In the genomic region with DNA sequence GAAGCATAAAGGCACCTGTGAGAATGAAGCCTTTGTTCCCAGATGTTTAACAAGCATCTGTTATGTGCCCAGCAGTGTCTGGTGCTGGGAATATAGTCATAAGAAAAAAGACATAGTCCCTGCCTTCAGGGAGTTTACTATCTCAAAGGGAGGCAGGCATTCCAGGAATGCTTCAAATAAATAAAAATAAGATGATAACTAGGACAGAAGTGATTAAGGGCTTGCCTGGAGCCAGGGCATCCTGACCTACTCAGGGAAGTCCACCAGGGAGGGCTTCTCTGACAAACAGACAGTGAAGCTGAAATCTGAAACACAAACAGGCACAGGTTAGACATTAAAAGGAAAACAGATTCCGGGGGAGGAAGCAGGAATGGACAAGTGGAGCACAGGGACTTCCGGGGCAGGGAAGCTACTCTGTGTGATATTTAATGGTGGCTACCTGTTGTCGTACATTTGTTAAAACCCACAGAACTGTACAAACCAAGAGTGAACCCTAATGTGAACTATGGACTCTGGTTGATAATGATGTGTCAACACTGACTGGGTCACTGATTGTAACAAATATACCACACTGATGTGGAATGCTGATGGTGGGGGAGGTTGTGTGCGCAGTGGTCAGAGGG, we compare ENCODE assay signal across 12 cellular contexts. TPM values are rescaled to one million over a fixed set of nuclear protein-coding genes. Genes with fewer than 3 reads are reported as not detected.
DNase-seq lines count a peak whose midpoint lies in the region; ATAC-seq and TF ChIP-seq lines count a peak whose summit lies in the region.
"Had no signal": no experiment of that assay in that cellular context is flagged by ENCODE, and none has a peak within 500 bp of the region (broad histone marks: within the 10 kb centered on the region; RNA-seq: fewer than 3 reads in every experiment).

No MANE protein-coding gene starts in this region.

- peak overlapping the region in 8 of 10 donors; percentile 33 to 83 (median 62) for H3K27ac ChIP-seq in heart right ventricle
- H3K27ac ChIP-seq in brain microvascular endothelial cell: peak overlapping the region; percentile 90
- H3K27ac ChIP-seq in mesodermal cell (ENCODE audit: low read depth, low read length, severe bottlenecking): peak overlapping the region; percentile 54

- H3K27me3 ChIP-seq in heart right ventricle (no peaks in the 10 kb centered on the region), brain microvascular endothelial cell (replicated peaks) (no peaks in the 10 kb centered on the region)
- H3K27me3 ChIP-seq: BE2C had no signal

- TF ChIP-seq CTCF in heart right ventricle (IDR thresholded peaks at IDR 0.05): no peak
- TF ChIP-seq CTCF in brain microvascular endothelial cell (IDR thresholded peaks at IDR 0.05; ENCODE audit: low read depth, low read length, missing control alignments): no peak
- no peak for TF ChIP-seq CTCF in GM13976 (IDR thresholded peaks at IDR 0.05; ENCODE audit: borderline replicate concordance, control extremely low read depth, extremely low read depth, insufficient read depth, missing control alignments)

- peaks cover 0 to 33% (median 0%) of the 10 kb centered on the region in 9 donors for H3K36me3 ChIP-seq in heart right ventricle
- peaks cover 15% of the 10 kb centered on the region for H3K36me3 ChIP-seq in brain microvascular endothelial cell (replicated peaks)
- H3K36me3 ChIP-seq in mesodermal cell (ENCODE audit: control insufficient read depth, insufficient read depth, low read length): peaks cover 25% of the 10 kb centered on the region
- H3K36me3 ChIP-seq: BE2C had no signal

- in situ Hi-C loops in brain microvascular endothelial cell (cut with HindIII; ENCODE audit: low pct_ligation_motif_present, low sequenced_read_pairs) (no loop called here), GM13976 (cut with MboI; ENCODE audit: low sequenced_read_pairs, unreplicated experiment) (no loop called here)

- H3K9me3 ChIP-seq in heart right ventricle (no peaks in the 10 kb centered on the region), mesodermal cell (ENCODE audit: control insufficient read depth, low read length) (no peaks in the 10 kb centered on the region)
- H3K9me3 ChIP-seq: BE2C had no signal

- peaks cover 38 to 99% (median 93%) of the 10 kb centered on the region in 9 donors for H3K4me1 ChIP-seq in heart right ventricle
- peaks cover 54% of the 10 kb centered on the region for H3K4me1 ChIP-seq in mesodermal cell (ENCODE audit: control insufficient read depth, insufficient read depth, low read length, poor library complexity, severe bottlenecking)

- intact Hi-C loops in heart right ventricle (cut with DNase I): loop anchor here in 4 of 10 donors (10.0 kb wide), 3 partner anchors 49 to 59 kb away; a partner anchor contains a TSS
- intact Hi-C loops in Right ventricle myocardium superior (cut with DNase I): no loop called here

- DNase-seq in heart right ventricle: no peak
- no peak for DNase-seq in Right ventricle myocardium superior
- peak; percentile 54 for DNase-seq in brain microvascular endothelial cell
- DNase-seq in ureter (ENCODE audit: low spot score): peak; percentile 28
- DNase-seq in GM19238 (ENCODE audit: insufficient read length, low spot score): no peak
- DNase-seq in GM13976 (ENCODE audit: low spot score): no peak
- DNase-seq: activated CD4-positive, alpha-beta T cell treated with anti-CD3 and anti-CD28 coated beads for 36 hours; amygdala; BE2C; NCI-H1105 had no signal

- ATAC-seq in heart right ventricle: no peak
- ATAC-seq in Right ventricle myocardium superior (ENCODE audit: poor library complexity): no peak
- no peak for ATAC-seq in HG02678 (IDR thresholded peaks at IDR 0.05; ENCODE audit: unreplicated experiment)

- WGBS in heart right ventricle, 2 donors: 82 to 84% methylated on average over 4 of the region's 4 CpGs
- 76 to 78% methylated on average over 2 of the region's 4 CpGs for WGBS in mesodermal cell (ENCODE audit: insufficient coverage in 2 of 2), 2 experiments

- H3K4me3 ChIP-seq in heart right ventricle: no peak overlapping the region
- H3K4me3 ChIP-seq in brain microvascular endothelial cell (ENCODE audit: low read depth, low read length): no peak overlapping the region
- no peak overlapping the region for H3K4me3 ChIP-seq in mesodermal cell (ENCODE audit: extremely low read depth, insufficient read depth, low read length, poor library complexity, severe bottlenecking)

RNA-seq across cellular contexts. Expression of a gene that starts 53.3 kb away (rescaled TPM):
- 100 to 1,000 TPM in 6 of 10 donors, 10 to 100 TPM in 4; 72.2 to 154 (median 108) TPM for total RNA-seq in heart right ventricle
- 100 to 1,000 TPM in 1 of 2 donors, 10 to 100 TPM in 1; 18.5 to 145 TPM for polyA plus RNA-seq in heart right ventricle
- 112 TPM for total RNA-seq in Right ventricle myocardium superior
- 90.1 TPM for polyA plus RNA-seq in mesodermal cell (2013, experiment 1 of 2)
- polyA plus RNA-seq in mesodermal cell (2013, experiment 2 of 2): 80.3 TPM
- 57.7 TPM for total RNA-seq in ureter

Comparison
In these comparisons a context has a peak if more than half of its experiments do, and no peak if none do; other contexts are left out.
1. DNase-seq: peak in brain microvascular endothelial cell (single experiment) and ureter (single experiment); none in heart right ventricle (0 of 2), Right ventricle myocardium superior (single experiment), GM19238 (single experiment) and GM13976 (single experiment).
2. Peak in every context shown above with its lines, with median percentiles within 50 percentile points of each other: H3K27ac ChIP-seq.